19 cellular contexts compared by ENCODE assay signal in the genomic region with DNA sequence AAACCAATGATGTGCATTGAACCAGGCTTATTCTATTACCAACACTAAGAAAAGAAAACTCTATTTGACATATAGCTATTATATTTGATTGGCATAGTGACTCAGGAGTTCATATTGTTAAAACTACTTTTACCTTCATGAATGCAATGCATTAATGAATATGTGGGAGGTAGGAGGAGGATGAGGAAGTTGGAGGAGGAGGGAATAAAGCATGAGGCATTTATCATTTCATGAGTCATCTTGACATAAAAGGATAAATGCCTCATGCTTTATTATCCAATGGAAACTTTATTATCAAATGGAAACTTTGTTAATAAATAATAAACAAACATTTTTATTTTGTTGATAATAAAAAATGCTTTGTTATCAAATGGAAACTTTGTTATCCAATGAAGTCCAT.
DNase-seq lines count a peak whose midpoint lies in the region; ATAC-seq, FAIRE-seq and TF ChIP-seq lines count a peak whose summit lies in the region.
"Had no signal": no experiment of that assay in that cellular context is flagged by ENCODE, and none has a peak within 500 bp of the region (broad histone marks: within the 10 kb centered on the region; RNA-seq: fewer than 3 reads in every experiment).

No MANE protein-coding gene starts in this region.

- no peaks in the 10 kb centered on the region for H3K79me2 ChIP-seq in K562 (ENCODE audit: control insufficient read depth, insufficient read depth, low read length)
- no peaks in the 10 kb centered on the region for H3K79me2 ChIP-seq in keratinocyte (ENCODE audit: control insufficient read depth, insufficient read depth, low read length)
- H3K79me2 ChIP-seq: hepatocyte had no signal

- no peak overlapping the region for H3K4me2 ChIP-seq in K562 (ENCODE audit: insufficient read depth, low read length)
- H3K4me2 ChIP-seq in keratinocyte (ENCODE audit: control insufficient read depth, extremely low read depth, insufficient read depth, low read depth, low read length) = no peak overlapping the region
- H3K4me2 ChIP-seq: hepatocyte had no signal

- H3K27ac ChIP-seq in K562 (ENCODE audit: extremely low read depth, low read depth, low read length) (no peak overlapping the region), keratinocyte (ENCODE audit: control insufficient read depth, insufficient read depth, low read length) (no peak overlapping the region)
- H3K27ac ChIP-seq: esophagus muscularis mucosa, hepatocyte, testis had no signal

- H3K27me3 ChIP-seq in K562 (ENCODE audit: control insufficient read depth in 2 of 2, insufficient read depth in 2 of 2, low read length in 2 of 2) (no peaks in the 10 kb centered on the region), keratinocyte (ENCODE audit: control insufficient read depth, extremely low read depth, insufficient read depth, low read length) (no peaks in the 10 kb centered on the region), BE2C (no peaks in the 10 kb centered on the region)
- H3K27me3 ChIP-seq: esophagus muscularis mucosa, hepatocyte, testis had no signal

- in situ Hi-C loops in K562 (cut with MboI) = no loop called here

- DNase-seq in EH (ENCODE audit: low read depth) = peak; percentile 19
- DNase-seq in LoVo (ENCODE audit: low spot score) = peak; percentile 17
- DNase-seq in K562 (ENCODE audit: extremely low read depth in 1 of 4, low spot score in 3 of 4) = no peak
- DNase-seq in keratinocyte (ENCODE audit: low read depth, low spot score) = peak; percentile 17
- no peak for DNase-seq in NCI-H774 (lab: John Stamatoyannopoulos, UW)
- DNase-seq in BE2C = no peak
- no peak for DNase-seq in NCI-H2107 (lab: John Stamatoyannopoulos, UW)
- DNase-seq in activated gamma-delta T cell treated with Interleukin-2 at 50 U/mL for 16 hours = no peak
- DNase-seq: activated CD4-positive, alpha-beta T cell treated with anti-CD3 and anti-CD28 coated beads for 36 hours; aorta; cortex of kidney; NCI-H1417 treated with DMSO at 0.1 percent for 48 hours; NCI-H2227 treated with DMSO at 0.1 percent for 48 hours; SIG-M5; stimulated activated CD4-positive, alpha-beta T cell treated with anti-CD3 and anti-CD28 coated beads, Interleukin-4, amount 100 ng/mL, for 4 hours; testis had no signal

- CTCF ChIA-PET in K562 (lab: Yijun Ruan, JAX; ENCODE audit: low intra/inter-chr PET ratio) = no interaction called here

- H3K4me3 ChIP-seq in K562 (no peak overlapping the region), keratinocyte (ENCODE audit: control insufficient read depth in 2 of 3, extremely low read depth in 1 of 3, insufficient read depth in 2 of 3, low read depth in 1 of 3, low read length in 3 of 3) (no peak overlapping the region), BE2C (ENCODE audit: low read depth, low read length) (no peak overlapping the region)
- H3K4me3 ChIP-seq: esophagus muscularis mucosa, hepatocyte, testis had no signal

- no peaks in the 10 kb centered on the region for H3K9me3 ChIP-seq in K562 (replicated peaks; ENCODE audit: control insufficient read depth, insufficient read depth, low read depth, low read length)
- no peaks in the 10 kb centered on the region for H3K9me3 ChIP-seq in keratinocyte (ENCODE audit: control insufficient read depth, low read depth, low read length)
- H3K9me3 ChIP-seq in BE2C = no peaks in the 10 kb centered on the region
- H3K9me3 ChIP-seq: esophagus muscularis mucosa, testis had no signal

- intact Hi-C loops in K562 (cut with micrococcal nuclease) = no loop called here

- no peak for TF ChIP-seq RAD21 in K562 (CRISPR knock-in tag; conservative IDR thresholded peaks at IDR 0.05 in 1 of 2, IDR thresholded peaks at IDR 0.05 in 1 of 2)

- no peak for FAIRE-seq in K562 (lab: Jason Lieb, UNC)
- FAIRE-seq in keratinocyte (lab: Jason Lieb, UNC) = no peak

- TF ChIP-seq CTCF in K562 (IDR thresholded peaks at IDR 0.05 in 2 of 3, conservative IDR thresholded peaks at IDR 0.05 in 1 of 3; ENCODE audit: insufficient read depth in 2 of 3, low read depth in 1 of 3, low read length in 3 of 3) (no peak), keratinocyte (optimal IDR thresholded peaks at IDR 0.05 in 1 of 3, IDR thresholded peaks at IDR 0.05 in 1 of 3, conservative IDR thresholded peaks at IDR 0.05 in 1 of 3; ENCODE audit: extremely low read depth in 1 of 3, insufficient read depth in 2 of 3, low read length in 3 of 3) (no peak), BE2C (IDR thresholded peaks at IDR 0.05; ENCODE audit: low read depth, low read length) (no peak)

- no peak for TF ChIP-seq EP300 in K562 (IDR thresholded peaks at IDR 0.05; ENCODE audit: low read length)

- H3K36me3 ChIP-seq in K562 (ENCODE audit: control insufficient read depth, insufficient read depth, low read length) (no peaks in the 10 kb centered on the region), keratinocyte (ENCODE audit: control insufficient read depth in 2 of 2, extremely low read depth in 1 of 2, insufficient read depth in 2 of 2, low read length in 2 of 2) (no peaks in the 10 kb centered on the region), BE2C (no peaks in the 10 kb centered on the region)
- H3K36me3 ChIP-seq: esophagus muscularis mucosa had no signal

- no peak for ATAC-seq in K562
- ATAC-seq: activated CD4-positive, alpha-beta T cell treated with anti-CD3 and anti-CD28 coated beads for 36 hours; left lobe of liver had no signal

- H3K4me1 ChIP-seq in K562 (replicated peaks in 1 of 2; ENCODE audit: control insufficient read depth in 2 of 2, insufficient read depth in 2 of 2, low read length in 2 of 2) = no peaks in the 10 kb centered on the region
- no peaks in the 10 kb centered on the region for H3K4me1 ChIP-seq in keratinocyte (ENCODE audit: control insufficient read depth, extremely low read depth, insufficient read depth, low read length)
- no peaks in the 10 kb centered on the region for H3K4me1 ChIP-seq in BE2C
- H3K4me1 ChIP-seq: esophagus muscularis mucosa, testis had no signal

- H4K20me1 ChIP-seq in K562 (replicated peaks; ENCODE audit: control insufficient read depth, insufficient read depth, low read length) = no peaks in the 10 kb centered on the region
- no peaks in the 10 kb centered on the region for H4K20me1 ChIP-seq in keratinocyte (ENCODE audit: control insufficient read depth, extremely low read depth, insufficient read depth, low read length)

- dilution Hi-C loops in keratinocyte (cut with MboI; ENCODE audit: extremely low pct_ligation_motif_present, low sequenced_read_pairs) = no loop called here

- H3K9ac ChIP-seq in K562 (ENCODE audit: insufficient read depth in 1 of 2, low read depth in 2 of 2, low read length in 2 of 2) (no peak overlapping the region), keratinocyte (ENCODE audit: control insufficient read depth, extremely low read depth, insufficient read depth, low read length) (no peak overlapping the region)

- H2AFZ ChIP-seq in K562 (ENCODE audit: low read depth, low read length) (no peak overlapping the region), keratinocyte (ENCODE audit: control insufficient read depth, low read length) (no peak overlapping the region)
- H2AFZ ChIP-seq: hepatocyte had no signal

- BruUV-seq in K562 (replicated peaks; lab: Mats Ljungman, UMichigan) = no TSS peak

- no peak for TF ChIP-seq POLR2A in K562 (conservative IDR thresholded peaks at IDR 0.05)

- H3K9me1 ChIP-seq in K562 (ENCODE audit: control insufficient read depth, insufficient read depth, low read length) = no peaks in the 10 kb centered on the region
- no peaks in the 10 kb centered on the region for H3K9me1 ChIP-seq in keratinocyte (ENCODE audit: control insufficient read depth, extremely low read depth, insufficient read depth, low read length)

- POLR2A ChIA-PET in K562 (lab: Yijun Ruan, JAX) = no interaction called here

TF ChIP-seq in K562, 482 proteins besides CTCF, POLR2A, EP300 and RAD21:
- TF ChIP-seq JUND (IDR thresholded peaks at IDR 0.05; ENCODE audit: borderline replicate concordance, low read depth, low read length) = no peak
- TF ChIP-seq JUND (tag; IDR thresholded peaks at IDR 0.05; ENCODE audit: borderline replicate concordance, low read depth, low read length) = 0 out of 3 replicates have a peak, but pooled peaks have one; percentile 16
- no peak for TF ChIP-seq MTA1 (IDR thresholded peaks at IDR 0.05; ENCODE audit: borderline replicate concordance)
TF ChIP-seq in K562: peak in this region for 1.

Comparison
In these comparisons a context has a peak if more than half of its experiments do, and no peak if none do; other contexts are left out.
1. DNase-seq: peak in EH (single experiment), LoVo (single experiment) and keratinocyte (single experiment); none in K562 (0 of 4), NCI-H774 (single experiment), BE2C (single experiment), NCI-H2107 (single experiment) and activated gamma-delta T cell treated with Interleukin-2 at 50 U/mL for 16 hours (single experiment).